26 cellular contexts compared by ENCODE assay signal in the genomic region with DNA sequence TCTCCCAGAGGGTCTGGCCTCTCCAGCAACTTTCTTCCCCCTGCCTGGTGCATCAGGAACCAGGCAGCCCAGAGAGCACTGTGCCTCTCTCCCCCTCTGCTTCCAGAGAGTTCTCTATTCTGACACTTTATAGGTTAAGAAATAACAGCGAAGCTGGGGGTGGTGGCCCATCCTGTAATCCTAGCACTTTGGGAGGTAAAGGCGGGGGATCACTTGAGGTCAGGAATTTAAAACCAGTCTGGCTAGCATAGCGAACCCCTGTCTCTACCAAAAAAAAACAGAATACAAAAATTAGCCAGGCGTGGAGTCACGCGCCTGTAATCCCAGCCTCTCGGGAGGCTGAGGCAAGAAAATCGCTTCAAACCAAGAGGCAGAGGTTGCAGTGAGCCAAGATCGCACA. TPM values are rescaled to one million over a fixed set of nuclear protein-coding genes. Genes with fewer than 3 reads are reported as not detected.
"Had no signal": no experiment of that assay in that cellular context is flagged by ENCODE, and none has a peak within 500 bp of the region (broad histone marks: within the 10 kb centered on the region; RNA-seq: fewer than 3 reads in every experiment).

No MANE protein-coding gene starts in this region.

- DNase-seq: activated CD4-positive, alpha-beta memory T cell treated with anti-CD3 and anti-CD28 coated beads for 36 hours; activated CD4-positive, alpha-beta T cell treated with anti-CD3 and anti-CD28 coated beads for 48 hours; activated effector memory CD4-positive, alpha-beta T cell treated with Interleukin-2 at 50 U/mL for 16 hours; activated T-cell treated with anti-CD3 and anti-CD28 coated beads, Interleukin-2, amount 50 U/mL, for 72 hours; aorta; effector CD4-positive, alpha-beta T cell; erythroblast; foreskin keratinocyte; kidney; left lung; naive B cell; right cardiac atrium; stimulated activated CD4-positive, alpha-beta T cell treated with anti-CD3 and anti-CD28 coated beads, Interleukin-12 subunit alpha, Interleukin-12 subunit beta, amount 100 ng/mL, for 4 hours; stimulated activated CD4-positive, alpha-beta T cell treated with anti-CD3 and anti-CD28 coated beads, Interleukin-4, amount 100 ng/mL, for 4 hours; stimulated activated naive CD8-positive, alpha-beta T cell treated with anti-CD3 and anti-CD28 coated beads, Interleukin-15, Interleukin-2, amounts not matched to agents 100 U/mL and 50 U/mL, for 24 hours; T-helper 2 cell; tibial artery had no signal

- H3K4me3 Mint-ChIP-seq: activated CD4-positive, alpha-beta memory T cell treated with anti-CD3 and anti-CD28 coated beads for 36 hours; activated naive CD4-positive, alpha-beta T cell treated with anti-CD3 and anti-CD28 coated beads, Interleukin-2, amount 50 U/mL, for 24 hours; activated T-cell treated with anti-CD3 and anti-CD28 coated beads, Interleukin-2, amount 50 U/mL, for 72 hours; brain; naive B cell had no signal

- H3K36me3 ChIP-seq: left lung, prostate gland, tibial artery had no signal

- H3K9me3 Mint-ChIP-seq: activated CD4-positive, alpha-beta memory T cell treated with anti-CD3 and anti-CD28 coated beads for 36 hours; activated naive CD4-positive, alpha-beta T cell treated with anti-CD3 and anti-CD28 coated beads, Interleukin-2, amount 50 U/mL, for 24 hours; activated T-cell treated with anti-CD3 and anti-CD28 coated beads, Interleukin-2, amount 50 U/mL, for 72 hours; brain; naive B cell had no signal

- H3K4me3 ChIP-seq: left lung, lung, prostate gland, tibial artery had no signal

- H3K27ac ChIP-seq: foreskin keratinocyte, left lung, prostate gland, tibial artery had no signal

- H3K27ac Mint-ChIP-seq: activated CD4-positive, alpha-beta memory T cell treated with anti-CD3 and anti-CD28 coated beads for 36 hours; activated naive CD4-positive, alpha-beta T cell treated with anti-CD3 and anti-CD28 coated beads, Interleukin-2, amount 50 U/mL, for 24 hours; activated T-cell treated with anti-CD3 and anti-CD28 coated beads, Interleukin-2, amount 50 U/mL, for 72 hours; naive B cell had no signal

- H3K9me3 ChIP-seq: left lung, prostate gland, tibial artery had no signal

- H3K36me3 Mint-ChIP-seq: activated CD4-positive, alpha-beta memory T cell treated with anti-CD3 and anti-CD28 coated beads for 36 hours; activated naive CD4-positive, alpha-beta T cell treated with anti-CD3 and anti-CD28 coated beads, Interleukin-2, amount 50 U/mL, for 24 hours; brain; naive B cell had no signal

- H3K4me1 Mint-ChIP-seq: activated naive CD4-positive, alpha-beta T cell treated with anti-CD3 and anti-CD28 coated beads, Interleukin-2, amount 50 U/mL, for 24 hours had no signal

- FAIRE-seq: endometrium, kidney, urothelium cell line had no signal

- H3K4me1 ChIP-seq: foreskin keratinocyte, left lung, prostate gland, tibial artery had no signal

- H3K27me3 ChIP-seq: left lung, tibial artery had no signal

- ATAC-seq: activated T-cell treated with anti-CD3 and anti-CD28 coated beads, Interleukin-2, amount 50 U/mL, for 72 hours; foreskin keratinocyte; left lung; right cardiac atrium; stimulated activated naive CD8-positive, alpha-beta T cell treated with anti-CD3 and anti-CD28 coated beads, Interleukin-15, Interleukin-2, amounts not matched to agents 100 U/mL and 50 U/mL, for 24 hours had no signal

RNA-seq across cellular contexts. Expression of a gene that starts 58.3 kb away (rescaled TPM):
- total RNA-seq: fibroblast of lung, foreskin keratinocyte, glomerular endothelial cell, osteocyte had no signal
